ENCODE assay signal across 18 cellular contexts in genomic region chr15:47513496-47513895, GRCh38.
A peak's percentile ranks its signal among the peaks of the same experiment; 100 is the strongest.
DNase-seq lines count a peak whose midpoint lies in the region; ATAC-seq and TF ChIP-seq lines count a peak whose summit lies in the region.
"Had no signal": no experiment of that assay in that cellular context is flagged by ENCODE, and none has a peak within 500 bp of the region (broad histone marks: within the 10 kb centered on the region; RNA-seq: fewer than 3 reads in every experiment).

No MANE protein-coding gene starts in this region.

- H3K56ac ChIP-seq in IMR-90 (ENCODE audit: extremely low read depth, insufficient read depth, low read length): no peak overlapping the region

- H3K4me2 ChIP-seq in IMR-90 (ENCODE audit: low read depth, low read length) (no peak overlapping the region), Karpas-422 (ENCODE audit: low read depth, low read length, poor library complexity, severe bottlenecking) (no peak overlapping the region)

- no peaks in the 10 kb centered on the region for H3K79me1 ChIP-seq in IMR-90 (ENCODE audit: low read depth in 1 of 2, low read length in 2 of 2)

- peak overlapping the region in 1 of 2 experiments; percentile 42; a peak in 1 of 4 replicates for H4K8ac ChIP-seq in IMR-90 (ENCODE audit: low read depth in 2 of 2, low read length in 2 of 2)

- H4K20me1 ChIP-seq in IMR-90 (ENCODE audit: insufficient read depth, low read length) (no peaks in the 10 kb centered on the region), Karpas-422 (ENCODE audit: insufficient read depth, low read depth, low read length) (no peaks in the 10 kb centered on the region)

- H4K91ac ChIP-seq in IMR-90 (ENCODE audit: insufficient read depth, low read depth, low read length): no peak overlapping the region

- no peak overlapping the region for H2AK5ac ChIP-seq in IMR-90 (ENCODE audit: low read depth, low read length)

- H3K27ac ChIP-seq in IMR-90 (ENCODE audit: insufficient read depth, low read length) (no peak overlapping the region), epithelial cell of prostate (peak overlapping the region; percentile 78), Karpas-422 (ENCODE audit: low read length) (no peak overlapping the region), vagina (no peak overlapping the region)
- H3K27ac ChIP-seq: RWPE1, SJCRH30 had no signal

- DNase-seq in IMR-90 (no peak), NCI-H69 (lab: John Stamatoyannopoulos, UW) (peak; percentile 17), epithelial cell of prostate (ENCODE audit: low read depth, low spot score) (no peak), skeletal muscle cell (ENCODE audit: low read depth) (peak; percentile 74), Karpas-422 (no peak), vagina (ENCODE audit: extremely low spot score in 2 of 2) (no peak), UCSD-AML1 (lab: John Stamatoyannopoulos, UW; ENCODE audit: unreplicated experiment) (no peak)
- DNase-seq: ACHN; Caco-2; CD4-positive, CD25-positive, alpha-beta regulatory T cell; NCI-H1436 treated with DMSO at 0.1 percent for 48 hours; NCI-H2081 treated with DMSO at 0.1 percent for 48 hours; NCI-H2227 treated with DMSO at 0.1 percent for 48 hours; NCI-H526 treated with DMSO at 0.1 percent for 48 hours had no signal

- H3K9me1 ChIP-seq in IMR-90 (ENCODE audit: insufficient read depth, low read length): 0 out of 2 replicates have a peak, but pooled peaks cover 5% of the 10 kb centered on the region

- no peaks in the 10 kb centered on the region for H3K27me3 ChIP-seq in IMR-90 (ENCODE audit: control insufficient read depth, insufficient read depth, low read length)
- H3K27me3 ChIP-seq in Karpas-422 (ENCODE audit: low read length): no peaks in the 10 kb centered on the region
- H3K27me3 ChIP-seq in vagina: no peaks in the 10 kb centered on the region
- H3K27me3 ChIP-seq: SJCRH30 had no signal

- H3K18ac ChIP-seq in IMR-90 (ENCODE audit: low read depth, low read length): no peak overlapping the region

- 100% methylated on average over 1 of the region's 5 CpGs; no CpG with 5 or more reads in 1 of the 2 experiments for WGBS in IMR-90 (ENCODE audit: extremely low coverage in 2 of 2, insufficient read length in 1 of 2), 2 experiments

- intact Hi-C loops in IMR-90 (cut with micrococcal nuclease) (no loop called here), vagina (cut with DNase I) (no loop called here)

- TF ChIP-seq RAD21 in IMR-90 (IDR thresholded peaks at IDR 0.05; ENCODE audit: low read length): no peak

- no peaks in the 10 kb centered on the region for H3K36me3 ChIP-seq in IMR-90 (ENCODE audit: control insufficient read depth, insufficient read depth, low read length)
- no peaks in the 10 kb centered on the region for H3K36me3 ChIP-seq in Karpas-422 (ENCODE audit: insufficient read depth, low read length)
- H3K36me3 ChIP-seq in vagina: no peaks in the 10 kb centered on the region
- H3K36me3 ChIP-seq: HAP-1, SJCRH30 had no signal

- H3K9me3 ChIP-seq in IMR-90 (ENCODE audit: control insufficient read depth, insufficient read depth, low read length): no peaks in the 10 kb centered on the region
- peaks cover 26% of the 10 kb centered on the region for H3K9me3 ChIP-seq in Karpas-422 (ENCODE audit: low read length)
- no peaks in the 10 kb centered on the region for H3K9me3 ChIP-seq in vagina
- H3K9me3 ChIP-seq: Caco-2, HAP-1, SJCRH30 had no signal

- no peak overlapping the region for H3K4ac ChIP-seq in IMR-90 (ENCODE audit: low read depth, low read length)

- CTCF ChIA-PET in IMR-90 (lab: Yijun Ruan, JAX): no interaction called here

- H3K79me2 ChIP-seq in Karpas-422 (ENCODE audit: low read length): no peaks in the 10 kb centered on the region

- TF ChIP-seq POLR2A in IMR-90 (IDR thresholded peaks at IDR 0.05; ENCODE audit: low read depth, low read length) (no peak), GM18505 (IDR thresholded peaks at IDR 0.05; ENCODE audit: borderline replicate concordance, extremely low read depth, insufficient read depth, insufficient read length) (no peak), vagina (IDR thresholded peaks at IDR 0.05) (no peak)

- H2BK15ac ChIP-seq in IMR-90 (ENCODE audit: low read depth, low read length): peak overlapping the region; percentile 57; the same call in 1 of the 3 replicates

- H2BK5ac ChIP-seq in IMR-90 (ENCODE audit: low read depth, low read length, poor library complexity, severe bottlenecking): no peak overlapping the region

- dilution Hi-C loops in IMR-90 (cut with HindIII; ENCODE audit: low sequenced_read_pairs, unreplicated experiment): no loop called here

- POLR2A ChIA-PET in IMR-90 (lab: Charles Lee; ENCODE audit: unreplicated experiment): no interaction called here

- BruUV-seq in IMR-90 (replicated peaks; lab: Mats Ljungman, UMichigan): no TSS peak

- H2BK120ac ChIP-seq in IMR-90 (ENCODE audit: low read depth, low read length): peak overlapping the region; percentile 78

- H3K9me2 ChIP-seq in Karpas-422 (replicated peaks; ENCODE audit: insufficient read depth, low read length): no peaks in the 10 kb centered on the region

- no peak for ATAC-seq in IMR-90 (ENCODE audit: low read depth)
- no peak for ATAC-seq in GM18505 (IDR thresholded peaks at IDR 0.05; ENCODE audit: unreplicated experiment)

- TF ChIP-seq CTCF in IMR-90 (conservative IDR thresholded peaks at IDR 0.05; ENCODE audit: low read depth, low read length) (no peak), vagina (IDR thresholded peaks at IDR 0.05) (no peak)

- H3K23ac ChIP-seq in IMR-90 (ENCODE audit: low read depth, low read length): no peak overlapping the region

- peak overlapping the region; percentile 67; the same call in 1 of the 2 replicates for H2BK20ac ChIP-seq in IMR-90 (ENCODE audit: low read depth, low read length)

- H3K14ac ChIP-seq in IMR-90 (replicated peaks; ENCODE audit: low read depth, low read length): peak overlapping the region; percentile 53; the same call in 1 of the 2 replicates

- in situ Hi-C loops in IMR-90 (cut with MboI; ENCODE audit: low sequenced_read_pairs): no loop called here

- H3K4me3 ChIP-seq in IMR-90 (ENCODE audit: insufficient read depth, low read depth, low read length) (no peak overlapping the region), skeletal muscle cell (ENCODE audit: low read depth, low read length) (no peak overlapping the region), Karpas-422 (ENCODE audit: low read length) (no peak overlapping the region), vagina (no peak overlapping the region)
- H3K4me3 ChIP-seq: HAP-1, SJCRH30 had no signal

- no peak overlapping the region for H4K5ac ChIP-seq in IMR-90 (ENCODE audit: low read depth, low read length)

- H3K4me1 ChIP-seq in IMR-90 (ENCODE audit: control insufficient read depth, insufficient read depth, low read length) (peaks cover 10% of the 10 kb centered on the region; the same call in 1 of the 2 replicates), Karpas-422 (ENCODE audit: low read length) (no peaks in the 10 kb centered on the region), vagina (peaks cover 17% of the 10 kb centered on the region)
- H3K4me1 ChIP-seq: Caco-2, HAP-1, SJCRH30 had no signal

- H3K9ac ChIP-seq in IMR-90 (ENCODE audit: low read depth, low read length): no peak overlapping the region
- no peak overlapping the region for H3K9ac ChIP-seq in Karpas-422 (ENCODE audit: low read length)

- no peak overlapping the region for H2AK9ac ChIP-seq in IMR-90 (replicated peaks; ENCODE audit: low read depth, low read length, poor library complexity)

- H2AFZ ChIP-seq in IMR-90 (replicated peaks; ENCODE audit: low read length, poor library complexity): no peak overlapping the region
- no peak overlapping the region for H2AFZ ChIP-seq in Karpas-422 (ENCODE audit: low read length)

TF ChIP-seq in IMR-90, 13 proteins besides CTCF, POLR2A, EP300 and RAD21:
- TF ChIP-seq BHLHE40 (IDR thresholded peaks at IDR 0.05; ENCODE audit: low read depth, low read length) (no peak), MAZ (IDR thresholded peaks at IDR 0.05; ENCODE audit: borderline replicate concordance, low read depth, low read length) (no peak), NFE2L2 (IDR thresholded peaks at IDR 0.05; ENCODE audit: low read depth, low read length) (no peak), CEBPB (IDR thresholded peaks at IDR 0.05; ENCODE audit: low read depth, low read length) (no peak), SMC3 (IDR thresholded peaks at IDR 0.05; ENCODE audit: low read depth, low read length) (no peak)
TF ChIP-seq in IMR-90: peak in this region for 0.

Comparison
In these comparisons a context has a peak if more than half of its experiments do, and no peak if none do; other contexts are left out.
1. DNase-seq: peak in NCI-H69 (single experiment) and skeletal muscle cell (single experiment); none in IMR-90 (single experiment), epithelial cell of prostate (single experiment), Karpas-422 (single experiment), vagina (0 of 2) and UCSD-AML1 (single experiment).